ENCODE assay signal across 12 cellular contexts in the genomic region with DNA sequence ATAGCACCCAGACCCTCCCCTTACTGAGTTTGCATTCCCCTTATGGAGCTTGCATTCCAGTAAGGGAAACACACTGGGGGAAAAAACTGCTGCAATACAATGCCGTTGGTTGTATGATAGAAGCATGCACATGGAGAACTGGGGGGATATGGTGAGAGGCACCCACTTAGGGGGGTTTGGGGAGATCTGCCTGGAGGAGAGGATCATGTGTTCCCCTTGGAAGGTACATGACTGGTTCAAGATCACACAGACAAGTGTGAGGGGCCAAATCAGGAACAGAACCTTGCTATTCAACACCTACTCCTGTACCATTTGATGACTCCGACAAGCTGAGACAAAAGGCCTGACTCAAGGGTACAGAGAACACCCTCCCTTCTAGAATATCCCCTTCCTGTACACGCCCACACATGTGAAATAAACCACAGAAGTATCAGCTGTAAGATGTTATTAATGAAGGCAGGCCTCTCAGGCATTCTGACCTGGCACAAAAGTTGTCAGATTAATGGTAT.
DNase-seq lines count a peak whose midpoint lies in the region; ATAC-seq and TF ChIP-seq lines count a peak whose summit lies in the region.
"Had no signal": no experiment of that assay in that cellular context is flagged by ENCODE, and none has a peak within 500 bp of the region (broad histone marks: within the 10 kb centered on the region; RNA-seq: fewer than 3 reads in every experiment).

No MANE protein-coding gene starts in this region.

- H3K4me1 Mint-ChIP-seq in MCF 10A (ENCODE audit: insufficient read depth, unreplicated experiment) = peaks cover 6% of the 10 kb centered on the region
- peaks cover 12 to 14% (median 13%) of the 10 kb centered on the region in 3 donors for H3K4me1 Mint-ChIP-seq in T-cell
- H3K4me1 Mint-ChIP-seq in stimulated activated naive B cell treated with anti-CD40 and anti-IgM and Interleukin-4, amounts not matched to agents 10 μg/mL and 1 μg/mL and 100 μg/mL, for 72 hours = peaks cover 5 to 7% of the 10 kb centered on the region in 2 donors
- H3K4me1 Mint-ChIP-seq: neural crest cell had no signal

- TF ChIP-seq POLR2A in breast epithelium (IDR thresholded peaks at IDR 0.05) = no peak

- H3K27me3 Mint-ChIP-seq in MCF 10A (ENCODE audit: insufficient read depth, unreplicated experiment) (no peaks in the 10 kb centered on the region), T-cell (peaks cover 3% of the 10 kb centered on the region in 2 donors)
- H3K27me3 Mint-ChIP-seq in stimulated activated naive B cell treated with anti-CD40 and anti-IgM and Interleukin-4, amounts not matched to agents 10 μg/mL and 1 μg/mL and 100 μg/mL, for 72 hours = no peaks in the 10 kb centered on the region

- TF ChIP-seq CTCF in MCF 10A (IDR thresholded peaks at IDR 0.05; ENCODE audit: unreplicated experiment) (no peak), breast epithelium (IDR thresholded peaks at IDR 0.05) (no peak)

- intact Hi-C loops in MCF 10A (cut with micrococcal nuclease) = loop anchor here (5.0 kb wide), 1 partner anchor 171 kb away; no protein-coding TSS in a partner anchor
- intact Hi-C loops in breast epithelium (cut with DNase I; ENCODE audit: low total_unique reads) = loop anchor here (5.0 kb wide), 2 partner anchors 209 to 521 kb away; no protein-coding TSS in a partner anchor

- H3K27ac ChIP-seq in breast epithelium = no peak overlapping the region
- H3K27ac ChIP-seq: WERI-Rb-1 had no signal

- H3K36me3 Mint-ChIP-seq in MCF 10A (ENCODE audit: insufficient read depth, unreplicated experiment) (no peaks in the 10 kb centered on the region), T-cell (no peaks in the 10 kb centered on the region)
- no peaks in the 10 kb centered on the region for H3K36me3 Mint-ChIP-seq in stimulated activated naive B cell treated with anti-CD40 and anti-IgM and Interleukin-4, amounts not matched to agents 10 μg/mL and 1 μg/mL and 100 μg/mL, for 72 hours
- H3K36me3 Mint-ChIP-seq: activated naive CD8-positive, alpha-beta T cell treated with anti-CD3 and anti-CD28 coated beads, Interleukin-2, amount 10 ng/mL, durations not matched to agents 7 days and 5 days had no signal

- H3K36me3 ChIP-seq in breast epithelium = no peaks in the 10 kb centered on the region
- H3K36me3 ChIP-seq: WERI-Rb-1 had no signal

- H3K4me3 Mint-ChIP-seq in MCF 10A (ENCODE audit: unreplicated experiment) = no peak overlapping the region
- H3K4me3 Mint-ChIP-seq in T-cell = no peak overlapping the region
- H3K4me3 Mint-ChIP-seq in stimulated activated naive B cell treated with anti-CD40 and anti-IgM and Interleukin-4, amounts not matched to agents 10 μg/mL and 1 μg/mL and 100 μg/mL, for 72 hours = no peak overlapping the region
- H3K4me3 Mint-ChIP-seq: activated naive CD8-positive, alpha-beta T cell treated with anti-CD3 and anti-CD28 coated beads, Interleukin-2, amount 10 ng/mL, durations not matched to agents 7 days and 5 days; HFFc6; neural crest cell had no signal

- no peak overlapping the region for H3K4me3 ChIP-seq in breast epithelium

- no TSS peak for BruUV-seq in MCF 10A (replicated peaks; lab: Mats Ljungman, UMichigan)

- DNase-seq in MCF 10A (ENCODE audit: unreplicated experiment) = peak; percentile 38
- no peak for DNase-seq in breast epithelium (ENCODE audit: low spot score in 2 of 2)
- DNase-seq in T-cell = peak in 3 of 34 experiments; percentile 2 to 4 (median 2)
- no peak for DNase-seq in stimulated activated naive B cell treated with anti-CD40 and anti-IgM and Interleukin-4, amounts not matched to agents 10 μg/mL and 1 μg/mL and 100 μg/mL, for 72 hours
- DNase-seq in NOMO-1 treated with DMSO at 0.1 percent for 48 hours (lab: John Stamatoyannopoulos, UW; ENCODE audit: unreplicated experiment) = no peak
- no peak for DNase-seq in GDM1 (lab: John Stamatoyannopoulos, UW)
- no peak for DNase-seq in D341Med (ENCODE audit: low spot score)
- DNase-seq: activated naive CD8-positive, alpha-beta T cell treated with anti-CD3 and anti-CD28 coated beads, Interleukin-2, amount 10 ng/mL, durations not matched to agents 7 days and 5 days; HFFc6 had no signal

- POLR2A ChIA-PET in MCF 10A (lab: Yijun Ruan, JAX) = interaction anchor here (1.2 to 1.5 kb wide), 2 partner anchors 159 to 168 kb away, joined by 3 read pairs; no protein-coding TSS in a partner anchor
- POLR2A ChIA-PET in T-cell (lab: Charles Lee) = no interaction called here

- CTCF ChIA-PET in MCF 10A (lab: Yijun Ruan, JAX) = interaction anchor here (0.7 to 1.7 kb wide), 4 partner anchors 171 to 370 kb away, joined by 3 to 8 read pairs (median 3); no protein-coding TSS in a partner anchor
- CTCF ChIA-PET in T-cell (lab: Charles Lee) = interaction anchor here in 1 of 2 donors (0.9 kb wide), 1 partner anchor 98 kb away, joined by 4 read pairs; no protein-coding TSS in a partner anchor

- ATAC-seq in HG02870 (IDR thresholded peaks at IDR 0.05; ENCODE audit: unreplicated experiment) = peak; percentile 67
- ATAC-seq in T-cell (replicated peaks in 1 of 4) = peak; percentile 53 to 64 (median 60)
- peak; percentile 65 for ATAC-seq in stimulated activated naive B cell treated with anti-CD40 and anti-IgM and Interleukin-4, amounts not matched to agents 10 μg/mL and 1 μg/mL and 100 μg/mL, for 72 hours (replicated peaks)

- no peaks in the 10 kb centered on the region for H3K9me3 ChIP-seq in breast epithelium

- H3K27ac Mint-ChIP-seq in MCF 10A (ENCODE audit: low read depth, unreplicated experiment) (no peak overlapping the region), T-cell (no peak overlapping the region)
- H3K27ac Mint-ChIP-seq in stimulated activated naive B cell treated with anti-CD40 and anti-IgM and Interleukin-4, amounts not matched to agents 10 μg/mL and 1 μg/mL and 100 μg/mL, for 72 hours = no peak overlapping the region
- H3K27ac Mint-ChIP-seq: activated naive CD8-positive, alpha-beta T cell treated with anti-CD3 and anti-CD28 coated beads, Interleukin-2, amount 10 ng/mL, durations not matched to agents 7 days and 5 days; HFFc6 had no signal

- no peaks in the 10 kb centered on the region for H3K9me3 Mint-ChIP-seq in MCF 10A (ENCODE audit: unreplicated experiment)
- H3K9me3 Mint-ChIP-seq in T-cell = no peaks in the 10 kb centered on the region
- no peaks in the 10 kb centered on the region for H3K9me3 Mint-ChIP-seq in stimulated activated naive B cell treated with anti-CD40 and anti-IgM and Interleukin-4, amounts not matched to agents 10 μg/mL and 1 μg/mL and 100 μg/mL, for 72 hours
- H3K9me3 Mint-ChIP-seq: activated naive CD8-positive, alpha-beta T cell treated with anti-CD3 and anti-CD28 coated beads, Interleukin-2, amount 10 ng/mL, durations not matched to agents 7 days and 5 days; HFFc6; neural crest cell had no signal

- no peaks in the 10 kb centered on the region for H3K27me3 ChIP-seq in breast epithelium

- no peaks in the 10 kb centered on the region for H3K4me1 ChIP-seq in breast epithelium
